Comparison of ENCODE assay signal across 8 cellular contexts in genomic region chr11:34105079-34105956, GRCh38. TPM values are rescaled to one million over a fixed set of nuclear protein-coding genes. Genes with fewer than 3 reads are reported as not detected.
A peak's percentile ranks its signal among the peaks of the same experiment; 100 is the strongest.
DNase-seq lines count a peak whose midpoint lies in the region; ATAC-seq and TF ChIP-seq lines count a peak whose summit lies in the region.

TSS of gene NAT10 (plus strand) at chr11:34105629. CDS start at chr11:34108226, 2,597 bp downstream.

- DNase-seq in DMS79 treated with DMSO at 0.1 percent for 48 hours (lab: John Stamatoyannopoulos, UW) (peak; percentile 98), KG1 (lab: John Stamatoyannopoulos, UW) (peak; percentile 99), erythroblast (lab: John Stamatoyannopoulos, UW) (peak; percentile 99)
- peak; percentile 97 for DNase-seq in activated T-cell treated with anti-CD3 and anti-CD28 coated beads, Interleukin-2, amount 50 U/mL, for 24 hours
- DNase-seq in stimulated activated CD8-positive, alpha-beta memory T cell treated with anti-CD3 and anti-CD28 coated beads, Interleukin-7, amount 100 ng/mL, for 1 hour (ENCODE audit: low read depth in 2 of 2): peak; percentile 96 to 97

- peak within 1 kb of the TSS; percentile 98 for H3K27ac Mint-ChIP-seq in activated T-cell treated with anti-CD3 and anti-CD28 coated beads, Interleukin-2, amount 50 U/mL, for 24 hours

- H3K4me3 Mint-ChIP-seq in activated T-cell treated with anti-CD3 and anti-CD28 coated beads, Interleukin-2, amount 50 U/mL, for 24 hours: peak within 1 kb of the TSS; percentile 95

- no peaks in the 10 kb centered on the region for H3K27me3 Mint-ChIP-seq in activated T-cell treated with anti-CD3 and anti-CD28 coated beads, Interleukin-2, amount 50 U/mL, for 24 hours

- H3K4me3 ChIP-seq in mucosa of stomach (ENCODE audit: low read length): peak within 1 kb of the TSS; percentile 68

- TF ChIP-seq POLR2A in erythroblast (IDR thresholded peaks at IDR 0.05; ENCODE audit: low read length): peak; percentile 99

- peak within 1 kb of the TSS; percentile 97 for H3K9ac ChIP-seq in mucosa of stomach (ENCODE audit: low read length)

- no peaks in the 10 kb centered on the region for H3K36me3 ChIP-seq in mucosa of stomach (ENCODE audit: control insufficient read depth, insufficient read depth, low read length)

- peak; percentile 91 for ATAC-seq in GM21723 (IDR thresholded peaks at IDR 0.05; ENCODE audit: unreplicated experiment)

- H3K4me1 ChIP-seq in mucosa of stomach (ENCODE audit: control insufficient read depth, insufficient read depth, low read length): peaks cover 14% of the 10 kb centered on the region

- no peaks in the 10 kb centered on the region for H3K9me3 ChIP-seq in mucosa of stomach (ENCODE audit: control insufficient read depth, low read length)

- H3K27me3 ChIP-seq in mucosa of stomach (ENCODE audit: control insufficient read depth, insufficient read depth, low read length): no peaks in the 10 kb centered on the region

- peaks cover 84% of the 10 kb centered on the region for H3K36me3 Mint-ChIP-seq in activated T-cell treated with anti-CD3 and anti-CD28 coated beads, Interleukin-2, amount 50 U/mL, for 24 hours (ENCODE audit: low read depth)

- H3K9me3 Mint-ChIP-seq in activated T-cell treated with anti-CD3 and anti-CD28 coated beads, Interleukin-2, amount 50 U/mL, for 24 hours: no peaks in the 10 kb centered on the region

- H3K4me1 Mint-ChIP-seq in activated T-cell treated with anti-CD3 and anti-CD28 coated beads, Interleukin-2, amount 50 U/mL, for 24 hours (ENCODE audit: low read depth): peaks cover 62% of the 10 kb centered on the region

TF ChIP-seq in PFSK-1, 5 proteins besides CTCF, POLR2A, EP300 and RAD21:
- TF ChIP-seq TAF1 (IDR thresholded peaks at IDR 0.05; ENCODE audit: borderline replicate concordance, insufficient read depth, low read length): no peak; the same call in 1 of the 2 replicates
- TF ChIP-seq POLR2AphosphoS5 (IDR thresholded peaks at IDR 0.05; ENCODE audit: low read depth, low read length): peak; percentile 99
- TF ChIP-seq SIN3A (IDR thresholded peaks at IDR 0.05; ENCODE audit: borderline replicate concordance, insufficient read depth, low read length): peak; percentile 90; the same call in 1 of the 2 replicates
- TF ChIP-seq FOXP2 (optimal IDR thresholded peaks at IDR 0.05; ENCODE audit: borderline replicate concordance, extremely low read depth, extremely low read length, insufficient read depth): peak; percentile 83
- peak; percentile 5 to 66; a peak in 3 of 4 replicates for TF ChIP-seq REST (IDR thresholded peaks at IDR 0.05; ENCODE audit: insufficient read depth in 1 of 2, low read depth in 2 of 2, low read length in 2 of 2)

RNA-seq across cellular contexts. Expression of gene NAT10, which starts in this region (rescaled TPM):
- 45.9 TPM for polyA plus RNA-seq in PFSK-1 (2012; ENCODE audit: insufficient read length, low read depth)

Comparison
In these comparisons a context has a peak if more than half of its experiments do, and no peak if none do; other contexts are left out.
1. Peak in every context shown above with its lines: DNase-seq, ATAC-seq and H3K4me3 ChIP-seq.